Comparison of ENCODE assay signal across 8 cellular contexts in genomic region chr16:1494129-1494640, GRCh38. TPM values are rescaled to one million over a fixed set of nuclear protein-coding genes. Genes with fewer than 3 reads are reported as not detected.
A peak's percentile ranks its signal among the peaks of the same experiment; 100 is the strongest.
DNase-seq lines count a peak whose midpoint lies in the region; ATAC-seq, FAIRE-seq and TF ChIP-seq lines count a peak whose summit lies in the region.

No MANE protein-coding gene starts in this region.

- no peaks in the 10 kb centered on the region; the same call in 1 of the 2 replicates for H3K79me2 ChIP-seq in H9 (ENCODE audit: insufficient read depth, low read length)

- H3K27ac ChIP-seq in H9 (ENCODE audit: insufficient read length, low read depth, low read length) (no peak overlapping the region), VCaP (peak overlapping the region; percentile 84), pancreas (no peak overlapping the region)

- no CpG with 5 or more reads among the region's 25 CpGs for WGBS in H9 (ENCODE audit: extremely low coverage, insufficient read length, low lambda C conversion rate)
- WGBS in pancreas, 2 donors, result 28 to 34% methylated on average over 24 to 25 of the region's 25 CpGs

- TF ChIP-seq CTCF in H9 (conservative IDR thresholded peaks at IDR 0.05) (peak; percentile 52), VCaP (conservative IDR thresholded peaks at IDR 0.05) (peak; percentile 69), pancreas (IDR thresholded peaks at IDR 0.05) (no peak)

- FAIRE-seq in pancreas (lab: Jason Lieb, UNC), result no peak

- H3K4me1 ChIP-seq in H9 (ENCODE audit: insufficient read depth, low read length) (no peaks in the 10 kb centered on the region; the same call in 1 of the 2 replicates), pancreas (peaks cover 6 to 12% (median 10%) of the 10 kb centered on the region in 3 donors)

- no peaks in the 10 kb centered on the region; the same call in none of the 2 replicates for H3K27me3 Mint-ChIP-seq in H9 (ENCODE audit: low read depth)

- H2BK20ac ChIP-seq in H9 (ENCODE audit: low read depth, low read length, poor library complexity, severe bottlenecking), result no peak overlapping the region

- peak overlapping the region; percentile 63 for H3K4me2 ChIP-seq in H9 (ENCODE audit: insufficient read depth, insufficient read length, low read length)

- H2AK5ac ChIP-seq in H9 (ENCODE audit: insufficient read length, low read length), result no peak overlapping the region

- H3T11ph ChIP-seq in H9 (ENCODE audit: low read length), result no peak overlapping the region

- H3K4me1 Mint-ChIP-seq in H9, result peaks cover 4 to 12% of the 10 kb centered on the region in 2 experiments

- H2AFZ ChIP-seq in H9 (ENCODE audit: low read length), result no peak overlapping the region

- H3K23ac ChIP-seq in H9 (ENCODE audit: insufficient read length, low read depth, low read length), result no peak overlapping the region

- H2BK5ac ChIP-seq in H9 (ENCODE audit: insufficient read length, low read length), result no peak overlapping the region

- peak overlapping the region; percentile 74 for H3K9ac ChIP-seq in H9 (ENCODE audit: extremely low read depth, insufficient read length, low read length)

- peak overlapping the region; percentile 16; the same call in 1 of the 2 replicates for H3K14ac ChIP-seq in H9 (ENCODE audit: insufficient read depth, low read length)

- peaks cover 7 to 40% (median 35%) of the 10 kb centered on the region in 3 experiments; a peak in 6 of 7 replicates for H3K36me3 Mint-ChIP-seq in H9 (ENCODE audit: insufficient read depth in 1 of 3, low read depth in 3 of 3)

- peak overlapping the region; percentile 37 to 79 (median 73) for H3K4me3 ChIP-seq in pancreas

- no peak overlapping the region for H3K18ac ChIP-seq in H9 (ENCODE audit: insufficient read length, low read depth, low read length)

- no peak overlapping the region for H3K56ac ChIP-seq in H9 (ENCODE audit: insufficient read length, low read depth, low read length)

- H2BK120ac ChIP-seq in H9 (ENCODE audit: low read depth, low read length, poor library complexity, severe bottlenecking), result no peak overlapping the region

- intact Hi-C loops in pancreas (cut with DNase I), result no loop called here

- H3K27ac Mint-ChIP-seq in H9, result peak overlapping the region in 1 of 3 experiments; percentile 94; a peak in 3 of 7 replicates

- ATAC-seq in pancreas, result peak in 1 of 4 donors; percentile 13

- no peak overlapping the region for H4K91ac ChIP-seq in H9 (ENCODE audit: insufficient read length, low read depth, low read length)

- no peaks in the 10 kb centered on the region for H3K36me3 ChIP-seq in pancreas

- H4K20me1 ChIP-seq in H9 (ENCODE audit: control insufficient read depth, insufficient read depth, insufficient read length), result no peaks in the 10 kb centered on the region

- peaks cover 3% of the 10 kb centered on the region for H3K23me2 ChIP-seq in H9 (ENCODE audit: insufficient read length, low read depth, low read length, poor library complexity, severe bottlenecking)

- DNase-seq in AG20443 (ENCODE audit: low spot score), result peak; percentile 93
- peak; percentile 54 for DNase-seq in H9
- peak; percentile 50 for DNase-seq in foreskin melanocyte
- DNase-seq in pancreas, result peak in 2 of 6 donors; percentile 41 to 77
- DNase-seq in GM19240 (ENCODE audit: insufficient read length, low spot score), result no peak
- DNase-seq in NCI-H1105 treated with DMSO at 0.1 percent for 48 hours (lab: John Stamatoyannopoulos, UW), result no peak
- DNase-seq in activated CD8-positive, alpha-beta memory T cell treated with anti-CD3 and anti-CD28 coated beads, Interleukin-2, amount 50 U/mL, for 48 hours, result no peak

- H3K4ac ChIP-seq in H9 (ENCODE audit: low read depth, low read length), result no peak overlapping the region

- H3K9me3 ChIP-seq in H9 (ENCODE audit: control insufficient read depth, low read depth, low read length), result no peaks in the 10 kb centered on the region
- H3K9me3 ChIP-seq in pancreas, result no peaks in the 10 kb centered on the region

- H4K8ac ChIP-seq in H9 (replicated peaks; ENCODE audit: insufficient read length, low read depth, low read length), result no peak overlapping the region

- no peak overlapping the region for H2BK15ac ChIP-seq in H9 (ENCODE audit: low read depth, low read length)

- H2BK12ac ChIP-seq in H9 (ENCODE audit: insufficient read length, low read depth, low read length), result no peak overlapping the region

- no peaks in the 10 kb centered on the region for H3K9me3 Mint-ChIP-seq in H9

- H3K27me3 ChIP-seq in H9 (ENCODE audit: insufficient read depth, low read length), result no peaks in the 10 kb centered on the region
- no peaks in the 10 kb centered on the region for H3K27me3 ChIP-seq in pancreas

- H3K79me1 ChIP-seq in H9 (ENCODE audit: insufficient read depth, low read depth, low read length, poor library complexity, severe bottlenecking), result no peaks in the 10 kb centered on the region

- H3K4me3 Mint-ChIP-seq in H9, result peak overlapping the region; percentile 87 to 94

- H4K5ac ChIP-seq in H9 (ENCODE audit: insufficient read length, low read depth, low read length), result no peak overlapping the region

RNA-seq across cellular contexts. Expression of gene TELO2, which starts 1.0 kb away (rescaled TPM):
- total RNA-seq in H9 (2021) (93.4 and 98.9 TPM in 2 replicates), pancreas (10 to 100 TPM; 11.7 to 22.9 (median 17.5) TPM)
- 10 to 100 TPM; 65.9 to 98.7 TPM for polyA plus RNA-seq in pancreas

RNA-seq across cellular contexts. Expression of gene PTX4, which starts 5.4 kb away (rescaled TPM):
- total RNA-seq in H9 (2021) (0.20 TPM in 1 of 2 replicates, not detected in the other), pancreas (not detected)
- not detected for polyA plus RNA-seq in pancreas

RNA-seq across cellular contexts. Expression of gene CLCN7, which starts 19.4 kb away (rescaled TPM):
- total RNA-seq in H9 (2021) (70.0 and 75.3 TPM in 2 replicates), pancreas (10 to 100 TPM; 31.0 to 56.1 (median 34.3) TPM)
- 10 to 100 TPM; 41.9 to 91.2 TPM for polyA plus RNA-seq in pancreas

RNA-seq across cellular contexts. Expression of gene TMEM204, which starts 39.3 kb away (rescaled TPM):
- not detected in 2 replicates for total RNA-seq in H9 (2021)
- total RNA-seq in pancreas, result 1 to 10 TPM; 2.4 to 9.6 (median 4.6) TPM
- 1 to 10 TPM; 8.8 to 9.8 TPM for polyA plus RNA-seq in pancreas

RNA-seq across cellular contexts. Expression of gene CCDC154, which starts 49.8 kb away (rescaled TPM):
- total RNA-seq in H9 (2021) (1.3 and 2.0 TPM in 2 replicates), pancreas (1 to 10 TPM in 3 of 6 donors, under 1 TPM in 3; 0.59 to 3.2 (median 1.2) TPM)
- polyA plus RNA-seq in pancreas, result 1 to 10 TPM; 7.7 to 7.8 TPM

Comparison
In these comparisons a context has a peak if more than half of its experiments do, and no peak if none do; other contexts are left out.
1. DNase-seq: peak in AG20443 (single experiment), H9 (single experiment) and foreskin melanocyte (single experiment); none in GM19240 (single experiment), NCI-H1105 treated with DMSO at 0.1 percent for 48 hours (single experiment) and activated CD8-positive, alpha-beta memory T cell treated with anti-CD3 and anti-CD28 coated beads, Interleukin-2, amount 50 U/mL, for 48 hours (single experiment).
2. CTCF ChIP-seq: peak in H9 (single experiment) and VCaP (single experiment); none in pancreas (0 of 4).